In genomic region chr6:121223930-121224329, GRCh38 we compare ENCODE assay signal across 17 cellular contexts.
A peak's percentile ranks its signal among the peaks of the same experiment; 100 is the strongest.
DNase-seq lines count a peak whose midpoint lies in the region; ATAC-seq lines count a peak whose summit lies in the region.
"Had no signal": no experiment of that assay in that cellular context is flagged by ENCODE, and none has a peak within 500 bp of the region (broad histone marks: within the 10 kb centered on the region; RNA-seq: fewer than 3 reads in every experiment).

No MANE protein-coding gene starts in this region.

- no peak overlapping the region for H3K4me3 Mint-ChIP-seq in activated CD4-positive, alpha-beta T cell treated with anti-CD3 and anti-CD28 coated beads for 36 hours
- no peak overlapping the region for H3K4me3 Mint-ChIP-seq in activated naive CD8-positive, alpha-beta T cell treated with anti-CD3 and anti-CD28 coated beads for 36 hours
- H3K4me3 Mint-ChIP-seq in activated naive CD8-positive, alpha-beta T cell treated with anti-CD3 and anti-CD28 coated beads, Interleukin-2, amount 50 U/mL, for 24 hours, result no peak overlapping the region
- no peak overlapping the region for H3K4me3 Mint-ChIP-seq in central memory CD8-positive, alpha-beta T cell
- no peak overlapping the region for H3K4me3 Mint-ChIP-seq in stimulated activated effector memory CD8-positive, alpha-beta T cell treated with anti-CD3 and anti-CD28 coated beads, Interleukin-12 subunit alpha, Interleukin-12 subunit beta, amount 100 ng/mL, for 72 hours
- H3K4me3 Mint-ChIP-seq: CD4-positive, alpha-beta memory T cell; HFFc6 had no signal

- peak; percentile 66 for ATAC-seq in activated CD4-positive, alpha-beta T cell treated with anti-CD3 and anti-CD28 coated beads for 36 hours
- no peak for ATAC-seq in activated naive CD8-positive, alpha-beta T cell treated with anti-CD3 and anti-CD28 coated beads, Interleukin-2, amount 50 U/mL, for 24 hours
- no peak for ATAC-seq in central memory CD8-positive, alpha-beta T cell (replicated peaks; ENCODE audit: extremely low read depth, poor library complexity, severe bottlenecking)
- ATAC-seq in stimulated activated effector memory CD8-positive, alpha-beta T cell treated with anti-CD3 and anti-CD28 coated beads, Interleukin-12 subunit alpha, Interleukin-12 subunit beta, amount 100 ng/mL, for 72 hours, result peak; percentile 95
- ATAC-seq in GM21528 (IDR thresholded peaks at IDR 0.05; ENCODE audit: low FRiP score, unreplicated experiment), result no peak

- CTCF ChIA-PET in activated CD4-positive, alpha-beta T cell treated with anti-CD3 and anti-CD28 coated beads for 36 hours (lab: Charles Lee), result interaction anchor here (0.9 kb wide), 1 partner anchor 17 kb away, joined by 3 read pairs; no protein-coding TSS in a partner anchor

- H3K9me3 Mint-ChIP-seq in activated CD4-positive, alpha-beta T cell treated with anti-CD3 and anti-CD28 coated beads for 36 hours (ENCODE audit: low read depth), result peaks cover 2% of the 10 kb centered on the region
- H3K9me3 Mint-ChIP-seq in activated naive CD8-positive, alpha-beta T cell treated with anti-CD3 and anti-CD28 coated beads for 36 hours, result peaks cover 6% of the 10 kb centered on the region
- H3K9me3 Mint-ChIP-seq in activated naive CD8-positive, alpha-beta T cell treated with anti-CD3 and anti-CD28 coated beads, Interleukin-2, amount 50 U/mL, for 24 hours, result peaks cover 3% of the 10 kb centered on the region
- peaks cover 2% of the 10 kb centered on the region for H3K9me3 Mint-ChIP-seq in central memory CD8-positive, alpha-beta T cell
- H3K9me3 Mint-ChIP-seq in stimulated activated effector memory CD8-positive, alpha-beta T cell treated with anti-CD3 and anti-CD28 coated beads, Interleukin-12 subunit alpha, Interleukin-12 subunit beta, amount 100 ng/mL, for 72 hours, result peaks cover 2% of the 10 kb centered on the region
- H3K9me3 Mint-ChIP-seq: HFFc6 had no signal

- no peaks in the 10 kb centered on the region for H3K4me1 Mint-ChIP-seq in activated CD4-positive, alpha-beta T cell treated with anti-CD3 and anti-CD28 coated beads for 36 hours
- H3K4me1 Mint-ChIP-seq in activated naive CD8-positive, alpha-beta T cell treated with anti-CD3 and anti-CD28 coated beads for 36 hours, result no peaks in the 10 kb centered on the region
- H3K4me1 Mint-ChIP-seq in activated naive CD8-positive, alpha-beta T cell treated with anti-CD3 and anti-CD28 coated beads, Interleukin-2, amount 50 U/mL, for 24 hours, result no peaks in the 10 kb centered on the region
- no peaks in the 10 kb centered on the region for H3K4me1 Mint-ChIP-seq in central memory CD8-positive, alpha-beta T cell
- peaks cover 6% of the 10 kb centered on the region for H3K4me1 Mint-ChIP-seq in stimulated activated effector memory CD8-positive, alpha-beta T cell treated with anti-CD3 and anti-CD28 coated beads, Interleukin-12 subunit alpha, Interleukin-12 subunit beta, amount 100 ng/mL, for 72 hours
- H3K4me1 Mint-ChIP-seq: CD4-positive, alpha-beta memory T cell had no signal

- DNase-seq in activated CD4-positive, alpha-beta T cell treated with anti-CD3 and anti-CD28 coated beads for 36 hours, result no peak
- no peak for DNase-seq in activated CD4-positive, alpha-beta T cell treated with anti-CD3 and anti-CD28 coated beads, Interleukin-2, amount 50 U/mL, for 4 hours
- DNase-seq in activated naive CD8-positive, alpha-beta T cell treated with anti-CD3 and anti-CD28 coated beads for 36 hours, result no peak
- no peak for DNase-seq in activated naive CD8-positive, alpha-beta T cell treated with anti-CD3 and anti-CD28 coated beads, Interleukin-2, amount 50 U/mL, for 24 hours
- no peak for DNase-seq in central memory CD8-positive, alpha-beta T cell (ENCODE audit: low spot score in 2 of 2)
- DNase-seq in stimulated activated effector memory CD8-positive, alpha-beta T cell treated with anti-CD3 and anti-CD28 coated beads, Interleukin-12 subunit alpha, Interleukin-12 subunit beta, amount 100 ng/mL, for 72 hours (ENCODE audit: low spot score in 2 of 2), result no peak
- no peak for DNase-seq in posterior cingulate gyrus
- DNase-seq: C1 segment of cervical spinal cord; Calu3; CD4-positive, alpha-beta memory T cell; COR-L47; DMS53; DMS79 treated with DMSO at 0.1 percent for 48 hours; GF-D8; GOT3; HFFc6 had no signal

- peaks cover 30% of the 10 kb centered on the region for H3K36me3 Mint-ChIP-seq in activated CD4-positive, alpha-beta T cell treated with anti-CD3 and anti-CD28 coated beads for 36 hours (ENCODE audit: low read depth)
- H3K36me3 Mint-ChIP-seq in activated naive CD8-positive, alpha-beta T cell treated with anti-CD3 and anti-CD28 coated beads for 36 hours, result peaks cover 29% of the 10 kb centered on the region
- H3K36me3 Mint-ChIP-seq in activated naive CD8-positive, alpha-beta T cell treated with anti-CD3 and anti-CD28 coated beads, Interleukin-2, amount 50 U/mL, for 24 hours (ENCODE audit: low read depth), result peaks cover 27% of the 10 kb centered on the region
- peaks cover 8% of the 10 kb centered on the region for H3K36me3 Mint-ChIP-seq in central memory CD8-positive, alpha-beta T cell (ENCODE audit: insufficient read depth)
- H3K36me3 Mint-ChIP-seq in stimulated activated effector memory CD8-positive, alpha-beta T cell treated with anti-CD3 and anti-CD28 coated beads, Interleukin-12 subunit alpha, Interleukin-12 subunit beta, amount 100 ng/mL, for 72 hours, result no peaks in the 10 kb centered on the region

- no peak overlapping the region for H3K27ac Mint-ChIP-seq in activated CD4-positive, alpha-beta T cell treated with anti-CD3 and anti-CD28 coated beads for 36 hours
- peak overlapping the region; percentile 34 for H3K27ac Mint-ChIP-seq in activated naive CD8-positive, alpha-beta T cell treated with anti-CD3 and anti-CD28 coated beads for 36 hours
- H3K27ac Mint-ChIP-seq in activated naive CD8-positive, alpha-beta T cell treated with anti-CD3 and anti-CD28 coated beads, Interleukin-2, amount 50 U/mL, for 24 hours, result no peak overlapping the region
- peak overlapping the region; percentile 2 for H3K27ac Mint-ChIP-seq in central memory CD8-positive, alpha-beta T cell (ENCODE audit: low read depth)
- no peak overlapping the region for H3K27ac Mint-ChIP-seq in stimulated activated effector memory CD8-positive, alpha-beta T cell treated with anti-CD3 and anti-CD28 coated beads, Interleukin-12 subunit alpha, Interleukin-12 subunit beta, amount 100 ng/mL, for 72 hours
- H3K27ac Mint-ChIP-seq: HFFc6 had no signal

- no peaks in the 10 kb centered on the region for H3K27me3 Mint-ChIP-seq in activated CD4-positive, alpha-beta T cell treated with anti-CD3 and anti-CD28 coated beads for 36 hours
- no peaks in the 10 kb centered on the region for H3K27me3 Mint-ChIP-seq in activated naive CD8-positive, alpha-beta T cell treated with anti-CD3 and anti-CD28 coated beads for 36 hours
- no peaks in the 10 kb centered on the region for H3K27me3 Mint-ChIP-seq in activated naive CD8-positive, alpha-beta T cell treated with anti-CD3 and anti-CD28 coated beads, Interleukin-2, amount 50 U/mL, for 24 hours
- no peaks in the 10 kb centered on the region for H3K27me3 Mint-ChIP-seq in central memory CD8-positive, alpha-beta T cell
- H3K27me3 Mint-ChIP-seq: CD4-positive, alpha-beta memory T cell had no signal

- intact Hi-C loops in activated CD4-positive, alpha-beta T cell treated with anti-CD3 and anti-CD28 coated beads for 36 hours (cut with DNase I, micrococcal nuclease), result no loop called here
- intact Hi-C loops in posterior cingulate gyrus (cut with DNase I), result loop anchor here (5.0 kb wide), 1 partner anchor 1482 kb away; no protein-coding TSS in a partner anchor

- POLR2A ChIA-PET in activated CD4-positive, alpha-beta T cell treated with anti-CD3 and anti-CD28 coated beads for 36 hours (lab: Charles Lee), result no interaction called here

Comparison
In these comparisons a context has a peak if more than half of its experiments do, and no peak if none do; other contexts are left out.
1. H3K27ac Mint-ChIP-seq: peak in activated naive CD8-positive, alpha-beta T cell treated with anti-CD3 and anti-CD28 coated beads for 36 hours (single experiment) and central memory CD8-positive, alpha-beta T cell (single experiment); none in activated CD4-positive, alpha-beta T cell treated with anti-CD3 and anti-CD28 coated beads for 36 hours (single experiment), activated naive CD8-positive, alpha-beta T cell treated with anti-CD3 and anti-CD28 coated beads, Interleukin-2, amount 50 U/mL, for 24 hours (single experiment) and stimulated activated effector memory CD8-positive, alpha-beta T cell treated with anti-CD3 and anti-CD28 coated beads, Interleukin-12 subunit alpha, Interleukin-12 subunit beta, amount 100 ng/mL, for 72 hours (single experiment).
2. ATAC-seq: peak in activated CD4-positive, alpha-beta T cell treated with anti-CD3 and anti-CD28 coated beads for 36 hours (single experiment) and stimulated activated effector memory CD8-positive, alpha-beta T cell treated with anti-CD3 and anti-CD28 coated beads, Interleukin-12 subunit alpha, Interleukin-12 subunit beta, amount 100 ng/mL, for 72 hours (single experiment); none in activated naive CD8-positive, alpha-beta T cell treated with anti-CD3 and anti-CD28 coated beads, Interleukin-2, amount 50 U/mL, for 24 hours (single experiment), central memory CD8-positive, alpha-beta T cell (single experiment) and GM21528 (single experiment).